Comparison of ENCODE assay signal across 13 cellular contexts in the genomic region with DNA sequence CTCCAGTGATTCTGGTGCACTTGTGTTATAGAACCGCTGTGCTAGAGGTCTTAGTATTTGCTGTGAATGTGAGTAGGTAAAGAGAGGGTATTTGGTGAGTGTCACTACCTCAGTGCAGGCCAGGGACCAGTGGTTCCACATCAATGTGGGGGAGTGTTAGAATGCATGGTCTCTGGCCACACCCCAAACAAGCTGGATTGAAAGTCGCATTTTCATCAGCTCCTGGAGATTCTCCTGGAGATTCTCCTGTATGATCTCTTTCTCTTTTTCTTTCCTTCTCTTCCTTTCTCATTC. TPM values are rescaled to one million over a fixed set of nuclear protein-coding genes. Genes with fewer than 3 reads are reported as not detected.
"Had no signal": no experiment of that assay in that cellular context is flagged by ENCODE, and none has a peak within 500 bp of the region (broad histone marks: within the 10 kb centered on the region; RNA-seq: fewer than 3 reads in every experiment).

No MANE protein-coding gene starts in this region.

- H3K9me3 ChIP-seq: esophagus squamous epithelium, right lobe of liver, thoracic aorta had no signal

- H3K27ac ChIP-seq: esophagus squamous epithelium, ovary, right lobe of liver, thoracic aorta had no signal

- H3K27me3 ChIP-seq: ovary, right lobe of liver had no signal

- H3K4me3 ChIP-seq: esophagus squamous epithelium, ovary, right lobe of liver, thoracic aorta had no signal

- H3K36me3 ChIP-seq: esophagus squamous epithelium, ovary, right lobe of liver, thoracic aorta had no signal

- H3K4me1 ChIP-seq: esophagus squamous epithelium had no signal

- DNase-seq: activated CD4-positive, alpha-beta memory T cell treated with anti-CD3 and anti-CD28 coated beads, Interleukin-2, amount 10 ng/mL, durations not matched to agents 7 days and 5 days; activated CD4-positive, CD25-positive, alpha-beta regulatory T cell; activated CD8-positive, alpha-beta memory T cell treated with anti-CD3 and anti-CD28 coated beads, Interleukin-2, amount 50 U/mL, for 4 hours; activated gamma-delta T cell; effector memory CD4-positive, alpha-beta T cell; esophagus squamous epithelium; left cardiac atrium; ovary; right lobe of liver; stimulated activated CD4-positive, alpha-beta T cell treated with anti-CD3 and anti-CD28 coated beads, Interleukin-15, amount 100 ng/mL, for 24 hours; stimulated activated CD4-positive, alpha-beta T cell treated with anti-CD3 and anti-CD28 coated beads, Interleukin-4, amount 100 ng/mL, for 1 hour had no signal

RNA-seq across cellular contexts. Expression of a gene that starts 26.8 kb away (rescaled TPM):
- polyA plus RNA-seq: endothelial cell of umbilical vein had no signal
